Comparison of ENCODE assay signal across 8 cellular contexts in the genomic region with DNA sequence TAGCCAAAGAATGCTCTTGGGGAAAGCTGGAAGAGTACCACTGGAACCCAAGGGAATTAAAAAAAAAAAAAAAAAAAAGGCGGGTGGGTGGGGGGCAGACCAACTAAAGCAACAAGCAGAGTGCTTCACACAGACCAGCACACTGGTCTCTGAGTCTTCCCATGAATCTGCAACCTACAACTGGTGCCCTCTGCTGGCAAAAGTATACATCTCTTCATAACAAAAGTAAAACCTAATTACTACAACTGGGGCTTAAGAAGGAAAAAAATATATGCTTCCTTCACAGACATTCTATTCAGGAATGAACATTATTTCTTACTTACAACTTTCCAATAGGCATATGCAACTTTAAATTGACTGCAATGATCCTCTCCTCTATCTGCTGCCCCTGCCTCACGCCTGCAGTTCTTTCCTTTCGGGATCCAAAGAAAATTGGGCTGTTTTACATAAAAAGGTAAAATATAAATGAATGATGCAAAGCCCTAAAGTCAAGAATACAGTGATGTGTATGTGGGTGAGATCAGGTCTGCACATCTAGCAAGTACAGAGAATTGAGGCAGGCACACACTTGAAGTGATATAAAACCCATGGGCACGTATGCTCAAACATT. TPM values are rescaled to one million over a fixed set of nuclear protein-coding genes. Genes with fewer than 3 reads are reported as not detected.
DNase-seq lines count a peak whose midpoint lies in the region; ATAC-seq and TF ChIP-seq lines count a peak whose summit lies in the region.

No MANE protein-coding gene starts in this region.

- no TSS peak for BruUV-seq in HCT116 (replicated peaks; lab: Mats Ljungman, UMichigan)

- H3K4me2 ChIP-seq in HCT116 (ENCODE audit: low read length), result no peak overlapping the region

- intact Hi-C loops in HCT116 (cut with micrococcal nuclease), result loop anchor here (1.0 kb wide), 2 partner anchors 83 to 114 kb away; no protein-coding TSS in a partner anchor

- no peak overlapping the region for H3K27ac ChIP-seq in HCT116 (ENCODE audit: low read depth, low read length)

- RAD21 ChIA-PET in HCT116 (lab: Charles Lee; ENCODE audit: low non-redundant PET in 1 of 2, low total read pairs in 2 of 2, uncharacterized antibody in 2 of 2, unreplicated experiment in 2 of 2), result interaction anchor here (1.3 to 2.4 kb wide), 5 partner anchors 83 to 114 kb away, joined by 5 to 27 read pairs (median 20); no protein-coding TSS in a partner anchor

- H3K9me2 ChIP-seq in HCT116 (ENCODE audit: insufficient read depth), result no peaks in the 10 kb centered on the region

- CTCF ChIA-PET in HCT116 (lab: Charles Lee), result interaction anchor here (0.5 to 6.0 kb wide), 16 partner anchors 8 to 1255 kb away, joined by 3 to 83 read pairs (median 4); no protein-coding TSS in a partner anchor

- H3K36me3 ChIP-seq in HCT116 (ENCODE audit: control insufficient read depth in 1 of 2, insufficient read depth in 2 of 2, low read length in 2 of 2), result no peaks in the 10 kb centered on the region

- peak overlapping the region in 1 of 5 experiments; percentile 34 for H3K27ac Mint-ChIP-seq in brain

- TF ChIP-seq POLR2A in HCT116 (IDR thresholded peaks at IDR 0.05; ENCODE audit: borderline replicate concordance, extremely low read depth, insufficient read depth, insufficient read length), result no peak

- peaks cover 5% of the 10 kb centered on the region for H3K4me1 Mint-ChIP-seq in brain

- H3K4me3 ChIP-seq in HCT116 (replicated peaks in 1 of 2; ENCODE audit: low read depth in 1 of 2, low read length in 2 of 2), result no peak overlapping the region

- DNase-seq in ELR (ENCODE audit: low read depth) (peak; percentile 80), HCT116 (ENCODE audit: low read depth, low spot score) (peak; percentile 59), NCI-H1417 treated with DMSO at 0.1 percent for 48 hours (lab: John Stamatoyannopoulos, UW) (peak; percentile 9), T follicular helper cell (ENCODE audit: low read depth) (peak; percentile 56), iPS-NIHi7 (ENCODE audit: extremely low spot score) (peak; percentile 64)
- DNase-seq in stimulated activated CD4-positive, alpha-beta T cell treated with anti-CD3 and anti-CD28 coated beads, Interleukin-15, amount 100 ng/mL, for 24 hours, result peak; percentile 67

- peaks cover 0 to 3% (median 2%) of the 10 kb centered on the region in 5 experiments for H3K9me3 Mint-ChIP-seq in brain

- POLR2A ChIA-PET in HCT116 (lab: Charles Lee), result interaction anchor here (1.1 kb wide), 1 partner anchor 83 kb away, joined by 8 read pairs; no protein-coding TSS in a partner anchor

- H3K79me2 ChIP-seq in HCT116 (ENCODE audit: insufficient read depth, low read length), result no peaks in the 10 kb centered on the region

- H3K4me3 Mint-ChIP-seq in brain, result peak overlapping the region in 2 of 5 experiments; percentile 7 to 15

- peak; percentile 61 to 77 (median 68) for TF ChIP-seq CTCF in HCT116 (IDR thresholded peaks at IDR 0.05 in 2 of 3, conservative IDR thresholded peaks at IDR 0.05 in 1 of 3; ENCODE audit: borderline replicate concordance in 1 of 3, insufficient read depth in 1 of 3, low read depth in 2 of 3, low read length in 2 of 3)
- TF ChIP-seq CTCF in brain (conservative IDR thresholded peaks at IDR 0.05), result peak; percentile 75 to 82

- H2AFZ ChIP-seq in HCT116 (ENCODE audit: low read depth, low read length, poor library complexity, severe bottlenecking), result no peak overlapping the region

- peak; percentile 88 for ATAC-seq in HCT116
- no peak for ATAC-seq in HG03196 (IDR thresholded peaks at IDR 0.05; ENCODE audit: unreplicated experiment)

- H4K20me1 ChIP-seq in HCT116 (ENCODE audit: insufficient read depth), result no peaks in the 10 kb centered on the region

- no peaks in the 10 kb centered on the region for H3K4me1 ChIP-seq in HCT116 (ENCODE audit: control insufficient read depth in 1 of 2, insufficient read depth in 2 of 2, low read length in 2 of 2)

- no peaks in the 10 kb centered on the region for H3K27me3 Mint-ChIP-seq in brain

- H3K36me3 Mint-ChIP-seq in brain, result no peaks in the 10 kb centered on the region

- TF ChIP-seq RAD21 in HCT116 (IDR thresholded peaks at IDR 0.05; ENCODE audit: low read depth), result peak; percentile 65

- no peaks in the 10 kb centered on the region for H3K27me3 ChIP-seq in HCT116 (ENCODE audit: insufficient read depth, low read length)

- H3K9ac ChIP-seq in HCT116 (ENCODE audit: low read length), result no peak overlapping the region

- no peaks in the 10 kb centered on the region for H3K9me3 ChIP-seq in HCT116 (ENCODE audit: control insufficient read depth in 1 of 2, insufficient read depth in 1 of 2, low read depth in 1 of 2, low read length in 2 of 2)

TF ChIP-seq in HCT116, 20 proteins besides CTCF, POLR2A, EP300 and RAD21:
- TF ChIP-seq CBX3 (IDR thresholded peaks at IDR 0.05; ENCODE audit: low read depth), result peak; percentile 25; the same call in 1 of the 2 replicates
- no peak for TF ChIP-seq EGR1 (IDR thresholded peaks at IDR 0.05; ENCODE audit: low read depth)
- TF ChIP-seq ELF1 (IDR thresholded peaks at IDR 0.05; ENCODE audit: borderline replicate concordance, low read depth), result no peak
- no peak for TF ChIP-seq EZH2 (IDR thresholded peaks at IDR 0.05)
- no peak for TF ChIP-seq ZFX (IDR thresholded peaks at IDR 0.05)

RNA-seq across cellular contexts. Expression of a gene that starts 7.2 kb away (rescaled TPM):
- not detected for total RNA-seq in HCT116 (2021; ENCODE audit: unreplicated experiment)
- polyA plus RNA-seq in HCT116 (2012), result not detected in 2 replicates
- 1.3 TPM for polyA plus RNA-seq in brain (ENCODE audit: insufficient read depth, low read depth, low replicate concordance)

RNA-seq across cellular contexts. Expression of a gene that starts 11.0 kb away (rescaled TPM):
- 38.9 TPM for total RNA-seq in HCT116 (2021; ENCODE audit: unreplicated experiment)
- 25.2 TPM in 2 replicates for polyA plus RNA-seq in HCT116 (2012)
- 66.8 TPM for polyA plus RNA-seq in brain (ENCODE audit: insufficient read depth, low read depth, low replicate concordance)

Comparison
In these comparisons a context has a peak if more than half of its experiments do, and no peak if none do; other contexts are left out.
1. DNase-seq: peak in every context shown above with its lines; median percentile 80 in ELR; 67 in stimulated activated CD4-positive, alpha-beta T cell treated with anti-CD3 and anti-CD28 coated beads, Interleukin-15, amount 100 ng/mL, for 24 hours; 64 in iPS-NIHi7; 59 in HCT116; 56 in T follicular helper cell; 9 in NCI-H1417 treated with DMSO at 0.1 percent for 48 hours.